8 cellular contexts compared by ENCODE assay signal in genomic region chr2:72893594-72894319, GRCh38. TPM values are rescaled to one million over a fixed set of nuclear protein-coding genes. Genes with fewer than 3 reads are reported as not detected.
DNase-seq lines count a peak whose midpoint lies in the region; ATAC-seq and TF ChIP-seq lines count a peak whose summit lies in the region.

No MANE protein-coding gene starts in this region.

- peaks cover 23% of the 10 kb centered on the region for H3K27me3 ChIP-seq in smooth muscle cell (ENCODE audit: low read depth)

- peak; percentile 58 for DNase-seq in COLO668 (lab: John Stamatoyannopoulos, UW; ENCODE audit: unreplicated experiment)
- DNase-seq in NCI-H345 treated with DMSO at 0.1 percent for 48 hours (lab: John Stamatoyannopoulos, UW; ENCODE audit: unreplicated experiment), result peak; percentile 17
- peak; percentile 16 for DNase-seq in activated T-helper 1 cell treated with anti-CD3 and anti-CD28 coated beads, Interleukin-12 subunit alpha, Interleukin-12 subunit beta, Interleukin-2, Interleukin-4 antibody, amounts not matched to agents 30 ng/mL and 10 ng/mL and 1 ng/mL, durations not matched to agents 14 hours and 24 hours and 36 hours (ENCODE audit: low spot score)
- DNase-seq in cardiac septum (ENCODE audit: low spot score), result peak; percentile 75
- no peak for DNase-seq in smooth muscle cell (lab: John Stamatoyannopoulos, UW; ENCODE audit: unreplicated experiment)
- no peak for DNase-seq in GF-D8 (lab: John Stamatoyannopoulos, UW)

- no peak overlapping the region for H3K4me2 ChIP-seq in smooth muscle cell

- no peaks in the 10 kb centered on the region for H3K4me1 Mint-ChIP-seq in activated T-helper 1 cell treated with anti-CD3 and anti-CD28 coated beads, Interleukin-12 subunit alpha, Interleukin-12 subunit beta, Interleukin-2, Interleukin-4 antibody, amounts not matched to agents 30 ng/mL and 10 ng/mL and 1 ng/mL, durations not matched to agents 14 hours and 24 hours and 36 hours (ENCODE audit: low read depth)

- H4K20me1 ChIP-seq in smooth muscle cell (ENCODE audit: low read depth), result peaks cover 3% of the 10 kb centered on the region

- H3K4me3 Mint-ChIP-seq in activated T-helper 1 cell treated with anti-CD3 and anti-CD28 coated beads, Interleukin-12 subunit alpha, Interleukin-12 subunit beta, Interleukin-2, Interleukin-4 antibody, amounts not matched to agents 30 ng/mL and 10 ng/mL and 1 ng/mL, durations not matched to agents 14 hours and 24 hours and 36 hours, result no peak overlapping the region

- no peaks in the 10 kb centered on the region for H3K36me3 ChIP-seq in smooth muscle cell (ENCODE audit: low read depth)

- intact Hi-C loops in activated T-helper 1 cell treated with anti-CD3 and anti-CD28 coated beads, Interleukin-12 subunit alpha, Interleukin-12 subunit beta, Interleukin-2, Interleukin-4 antibody, amounts not matched to agents 30 ng/mL and 10 ng/mL and 1 ng/mL, durations not matched to agents 14 hours and 24 hours and 36 hours (cut with micrococcal nuclease), result loop anchor here (2.0 kb wide), 1 partner anchor 23 kb away; the partner anchor contains the start of gene EMX1
- intact Hi-C loops in cardiac septum (cut with DNase I), result loop anchor here (2.0 to 5.0 kb wide), 7 partner anchors 79 to 319 kb away; partner anchors contain the start of genes SFXN5 and SMYD5

- 49% methylated on average over 15 of the region's 15 CpGs for WGBS in smooth muscle cell (ENCODE audit: low lambda C conversion rate)

- H3K4me3 ChIP-seq in smooth muscle cell, result no peak overlapping the region

- H3K79me2 ChIP-seq in smooth muscle cell (ENCODE audit: low read depth), result no peaks in the 10 kb centered on the region

- no peaks in the 10 kb centered on the region for H3K9me3 Mint-ChIP-seq in activated T-helper 1 cell treated with anti-CD3 and anti-CD28 coated beads, Interleukin-12 subunit alpha, Interleukin-12 subunit beta, Interleukin-2, Interleukin-4 antibody, amounts not matched to agents 30 ng/mL and 10 ng/mL and 1 ng/mL, durations not matched to agents 14 hours and 24 hours and 36 hours

- H3K27ac ChIP-seq in smooth muscle cell (ENCODE audit: low read depth), result no peak overlapping the region

- ATAC-seq in GM18868 (IDR thresholded peaks at IDR 0.05; ENCODE audit: unreplicated experiment) (peak; percentile 55), HG03025 (IDR thresholded peaks at IDR 0.05; ENCODE audit: low FRiP score, unreplicated experiment) (peak; percentile 65)

- H3K9me3 ChIP-seq in smooth muscle cell (replicated peaks; ENCODE audit: low read depth), result no peaks in the 10 kb centered on the region

- TF ChIP-seq CTCF in smooth muscle cell (IDR thresholded peaks at IDR 0.05; ENCODE audit: borderline replicate concordance, insufficient read depth, poor library complexity, severe bottlenecking), result peak; percentile 62

- no peaks in the 10 kb centered on the region for H3K36me3 Mint-ChIP-seq in activated T-helper 1 cell treated with anti-CD3 and anti-CD28 coated beads, Interleukin-12 subunit alpha, Interleukin-12 subunit beta, Interleukin-2, Interleukin-4 antibody, amounts not matched to agents 30 ng/mL and 10 ng/mL and 1 ng/mL, durations not matched to agents 14 hours and 24 hours and 36 hours (ENCODE audit: low read depth)

- peaks cover 23% of the 10 kb centered on the region for H3K27me3 Mint-ChIP-seq in activated T-helper 1 cell treated with anti-CD3 and anti-CD28 coated beads, Interleukin-12 subunit alpha, Interleukin-12 subunit beta, Interleukin-2, Interleukin-4 antibody, amounts not matched to agents 30 ng/mL and 10 ng/mL and 1 ng/mL, durations not matched to agents 14 hours and 24 hours and 36 hours (ENCODE audit: insufficient read depth)

- peaks cover 5% of the 10 kb centered on the region for H3K4me1 ChIP-seq in smooth muscle cell (ENCODE audit: low read depth)

- no peak overlapping the region for H3K9ac ChIP-seq in smooth muscle cell (ENCODE audit: low read depth)

- H3F3A ChIP-seq in smooth muscle cell (ENCODE audit: low read depth), result no peaks in the 10 kb centered on the region

- H3K27ac Mint-ChIP-seq in activated T-helper 1 cell treated with anti-CD3 and anti-CD28 coated beads, Interleukin-12 subunit alpha, Interleukin-12 subunit beta, Interleukin-2, Interleukin-4 antibody, amounts not matched to agents 30 ng/mL and 10 ng/mL and 1 ng/mL, durations not matched to agents 14 hours and 24 hours and 36 hours, result no peak overlapping the region

- H2AFZ ChIP-seq in smooth muscle cell (ENCODE audit: low read depth), result no peak overlapping the region

RNA-seq across cellular contexts. Expression of gene SPR, which starts 6.5 kb away (rescaled TPM):
- total RNA-seq in activated T-helper 1 cell treated with anti-CD3 and anti-CD28 coated beads, Interleukin-12 subunit alpha, Interleukin-12 subunit beta, Interleukin-2, Interleukin-4 antibody, amounts not matched to agents 30 ng/mL and 10 ng/mL and 1 ng/mL, durations not matched to agents 14 hours and 24 hours and 36 hours, result 10.9 and 11.2 TPM in 2 replicates
- 35.4 TPM for total RNA-seq in cardiac septum
- 4.1 and 8.4 TPM in 2 replicates for total RNA-seq in smooth muscle cell
- 13.2 and 15.8 TPM in 2 replicates for polyA plus RNA-seq in smooth muscle cell

RNA-seq across cellular contexts. Expression of gene EMX1, which starts 23.6 kb away (rescaled TPM):
- total RNA-seq in activated T-helper 1 cell treated with anti-CD3 and anti-CD28 coated beads, Interleukin-12 subunit alpha, Interleukin-12 subunit beta, Interleukin-2, Interleukin-4 antibody, amounts not matched to agents 30 ng/mL and 10 ng/mL and 1 ng/mL, durations not matched to agents 14 hours and 24 hours and 36 hours, result not detected in 2 replicates
- not detected for total RNA-seq in cardiac septum
- not detected in 2 replicates for total RNA-seq in smooth muscle cell
- not detected in 2 replicates for polyA plus RNA-seq in smooth muscle cell

Comparison
In these comparisons a context has a peak if more than half of its experiments do, and no peak if none do; other contexts are left out.
1. DNase-seq: peak in COLO668 (single experiment), NCI-H345 treated with DMSO at 0.1 percent for 48 hours (single experiment), activated T-helper 1 cell treated with anti-CD3 and anti-CD28 coated beads, Interleukin-12 subunit alpha, Interleukin-12 subunit beta, Interleukin-2, Interleukin-4 antibody, amounts not matched to agents 30 ng/mL and 10 ng/mL and 1 ng/mL, durations not matched to agents 14 hours and 24 hours and 36 hours (single experiment) and cardiac septum (single experiment); none in smooth muscle cell (single experiment) and GF-D8 (single experiment).